30 cellular contexts compared by ENCODE assay signal in genomic region chr7:36078816-36079360, GRCh38.
"Had no signal": no experiment of that assay in that cellular context is flagged by ENCODE, and none has a peak within 500 bp of the region (broad histone marks: within the 10 kb centered on the region; RNA-seq: fewer than 3 reads in every experiment).

No MANE protein-coding gene starts in this region.

- DNase-seq: naive thymus-derived CD4-positive, alpha-beta T cell; natural killer cell; nucleus accumbens; pancreas; retina; right cardiac atrium; right lobe of liver; sigmoid colon; spleen; stimulated activated CD4-positive, alpha-beta T cell treated with anti-CD3 and anti-CD28 coated beads, Interleukin-12 subunit alpha, Interleukin-12 subunit beta, amount 100 ng/mL, for 4 hours; stimulated activated CD4-positive, alpha-beta T cell treated with anti-CD3 and anti-CD28 coated beads, Interleukin-1b, Interleukin-23, amount 100 ng/mL, for 48 hours; stimulated activated CD4-positive, alpha-beta T cell treated with anti-CD3 and anti-CD28 coated beads, Interleukin-4, amount 100 ng/mL, for 1 hour; stimulated activated CD4-positive, alpha-beta T cell treated with anti-CD3 and anti-CD28 coated beads, Interleukin-4, amount 100 ng/mL, for 4 hours; stimulated activated CD8-positive, alpha-beta memory T cell treated with anti-CD3 and anti-CD28 coated beads, Interleukin-4, amount 100 ng/mL, for 48 hours; stimulated activated naive CD4-positive, alpha-beta T cell; stimulated activated naive CD8-positive, alpha-beta T cell treated with anti-CD3 and anti-CD28 coated beads, Interleukin-15, amount 100 ng/mL, for 72 hours; stimulated activated naive CD8-positive, alpha-beta T cell treated with anti-CD3 and anti-CD28 coated beads, Interleukin-15, Interleukin-2, amounts not matched to agents 100 U/mL and 50 U/mL, for 24 hours; substantia nigra; testis; transverse colon; upper lobe of left lung had no signal

- H3K9ac ChIP-seq: neural progenitor cell had no signal

- H3K27ac ChIP-seq: neural progenitor cell, neutrophil, pancreas, prostate gland, right lobe of liver, sigmoid colon, spleen, suprapubic skin, testis, tibial artery, transverse colon, upper lobe of left lung, vagina had no signal

- H3K4me3 ChIP-seq: neural progenitor cell, pancreas, prostate gland, right lobe of liver, sigmoid colon, smooth muscle cell, spleen, suprapubic skin, testis, tibial artery, transverse colon, upper lobe of left lung, vagina had no signal

- H2AFZ ChIP-seq: neural progenitor cell had no signal

- H3K27ac Mint-ChIP-seq: naive thymus-derived CD4-positive, alpha-beta T cell; natural killer cell; neural progenitor cell; stimulated activated memory B cell treated with anti-CD40 and anti-IgM and Interleukin-4, amounts not matched to agents 10 μg/mL and 1 μg/mL and 100 μg/mL, for 72 hours; stimulated activated naive CD8-positive, alpha-beta T cell treated with anti-CD3 and anti-CD28 coated beads, Interleukin-15, amount 100 ng/mL, for 72 hours had no signal

- H3K9me3 Mint-ChIP-seq: naive thymus-derived CD4-positive, alpha-beta T cell; natural killer cell; nephron; stimulated activated memory B cell treated with anti-CD40 and anti-IgM and Interleukin-4, amounts not matched to agents 10 μg/mL and 1 μg/mL and 100 μg/mL, for 72 hours; stimulated activated naive CD8-positive, alpha-beta T cell treated with anti-CD3 and anti-CD28 coated beads, Interleukin-15, amount 100 ng/mL, for 72 hours had no signal

- H3K9me3 ChIP-seq: neutrophil, pancreas, prostate gland, right lobe of liver, sigmoid colon, spleen, suprapubic skin, testis, tibial artery, transverse colon, upper lobe of left lung, vagina had no signal

- H3K4me3 Mint-ChIP-seq: naive thymus-derived CD4-positive, alpha-beta T cell; natural killer cell; nephron; neural progenitor cell; stimulated activated memory B cell treated with anti-CD40 and anti-IgM and Interleukin-4, amounts not matched to agents 10 μg/mL and 1 μg/mL and 100 μg/mL, for 72 hours; stimulated activated naive CD8-positive, alpha-beta T cell treated with anti-CD3 and anti-CD28 coated beads, Interleukin-15, amount 100 ng/mL, for 72 hours had no signal

- H3K36me3 ChIP-seq: neural progenitor cell, neutrophil, pancreas, prostate gland, right lobe of liver, sigmoid colon, spleen, suprapubic skin, tibial artery, transverse colon, upper lobe of left lung, vagina had no signal

- H3K4me1 Mint-ChIP-seq: naive thymus-derived CD4-positive, alpha-beta T cell; natural killer cell; stimulated activated memory B cell treated with anti-CD40 and anti-IgM and Interleukin-4, amounts not matched to agents 10 μg/mL and 1 μg/mL and 100 μg/mL, for 72 hours; stimulated activated naive CD8-positive, alpha-beta T cell treated with anti-CD3 and anti-CD28 coated beads, Interleukin-15, amount 100 ng/mL, for 72 hours had no signal

- H3K4me1 ChIP-seq: pancreas, prostate gland, right lobe of liver, sigmoid colon, suprapubic skin, tibial artery, transverse colon, vagina had no signal

- H3K36me3 Mint-ChIP-seq: naive thymus-derived CD4-positive, alpha-beta T cell; natural killer cell; neural progenitor cell; stimulated activated memory B cell treated with anti-CD40 and anti-IgM and Interleukin-4, amounts not matched to agents 10 μg/mL and 1 μg/mL and 100 μg/mL, for 72 hours had no signal

- H3K27me3 ChIP-seq: neural progenitor cell, neutrophil, pancreas, right lobe of liver, sigmoid colon, spleen, suprapubic skin, testis, tibial artery, transverse colon, upper lobe of left lung, vagina had no signal

- H3K4me2 ChIP-seq: neural progenitor cell, smooth muscle cell had no signal
